In genomic region chr16:84712801-84713775, GRCh38 we compare ENCODE assay signal across 16 cellular contexts. TPM values are rescaled to one million over a fixed set of nuclear protein-coding genes. Genes with fewer than 3 reads are reported as not detected.
DNase-seq lines count a peak whose midpoint lies in the region; ATAC-seq and TF ChIP-seq lines count a peak whose summit lies in the region.
"Had no signal": no experiment of that assay in that cellular context is flagged by ENCODE, and none has a peak within 500 bp of the region (broad histone marks: within the 10 kb centered on the region; RNA-seq: fewer than 3 reads in every experiment).

No MANE protein-coding gene starts in this region.

- no peaks in the 10 kb centered on the region for H3K9me3 ChIP-seq in CD4-positive, alpha-beta memory T cell (ENCODE audit: control insufficient read depth in 1 of 2, low read length in 2 of 2)
- H3K9me3 ChIP-seq: thoracic aorta had no signal

- no peaks in the 10 kb centered on the region for H3K27me3 Mint-ChIP-seq in activated CD4-positive, alpha-beta T cell treated with anti-CD3 and anti-CD28 coated beads, Interleukin-2, amount 10 ng/mL, durations not matched to agents 7 days and 5 days
- no peaks in the 10 kb centered on the region for H3K27me3 Mint-ChIP-seq in CD4-positive, alpha-beta memory T cell
- no peaks in the 10 kb centered on the region for H3K27me3 Mint-ChIP-seq in activated T-helper 17 cell treated with anti-CD3 and anti-CD28 coated beads, Interleukin-2, amount 50 U/mL, for 72 hours
- peaks cover 4% of the 10 kb centered on the region for H3K27me3 Mint-ChIP-seq in nephron progenitor cell (ENCODE audit: low read depth, poor library complexity)
- H3K27me3 Mint-ChIP-seq in activated T-helper 1 cell treated with anti-CD3 and anti-CD28 coated beads, Interleukin-12 subunit alpha, Interleukin-12 subunit beta, Interleukin-2, Interleukin-4 antibody, amounts not matched to agents 30 ng/mL and 10 ng/mL and 1 ng/mL, durations not matched to agents 14 hours and 24 hours and 36 hours (ENCODE audit: insufficient read depth), result no peaks in the 10 kb centered on the region

- H3K27ac Mint-ChIP-seq in activated CD4-positive, alpha-beta T cell treated with anti-CD3 and anti-CD28 coated beads, Interleukin-2, amount 10 ng/mL, durations not matched to agents 7 days and 5 days, result peak overlapping the region; percentile 20
- peak overlapping the region; percentile 13 to 82 (median 43) for H3K27ac Mint-ChIP-seq in CD4-positive, alpha-beta memory T cell
- peak overlapping the region; percentile 70 for H3K27ac Mint-ChIP-seq in activated T-helper 17 cell treated with anti-CD3 and anti-CD28 coated beads, Interleukin-2, amount 50 U/mL, for 72 hours
- H3K27ac Mint-ChIP-seq in nephron progenitor cell, result peak overlapping the region; percentile 71
- no peak overlapping the region for H3K27ac Mint-ChIP-seq in activated T-helper 1 cell treated with anti-CD3 and anti-CD28 coated beads, Interleukin-12 subunit alpha, Interleukin-12 subunit beta, Interleukin-2, Interleukin-4 antibody, amounts not matched to agents 30 ng/mL and 10 ng/mL and 1 ng/mL, durations not matched to agents 14 hours and 24 hours and 36 hours
- H3K27ac Mint-ChIP-seq: neural progenitor cell had no signal

- H3K36me3 ChIP-seq in CD4-positive, alpha-beta memory T cell (ENCODE audit: insufficient read depth, low read length), result peaks cover 14% of the 10 kb centered on the region
- H3K36me3 ChIP-seq: neural progenitor cell, thoracic aorta had no signal

- H3K36me3 Mint-ChIP-seq in activated CD4-positive, alpha-beta T cell treated with anti-CD3 and anti-CD28 coated beads, Interleukin-2, amount 10 ng/mL, durations not matched to agents 7 days and 5 days (ENCODE audit: low read depth), result peaks cover 11% of the 10 kb centered on the region
- peaks cover 9 to 29% of the 10 kb centered on the region in 2 donors for H3K36me3 Mint-ChIP-seq in CD4-positive, alpha-beta memory T cell
- H3K36me3 Mint-ChIP-seq in activated T-helper 17 cell treated with anti-CD3 and anti-CD28 coated beads, Interleukin-2, amount 50 U/mL, for 72 hours (ENCODE audit: low read depth), result peaks cover 64% of the 10 kb centered on the region
- H3K36me3 Mint-ChIP-seq in nephron progenitor cell (ENCODE audit: low read depth), result peaks cover 30% of the 10 kb centered on the region
- peaks cover 14% of the 10 kb centered on the region for H3K36me3 Mint-ChIP-seq in activated T-helper 1 cell treated with anti-CD3 and anti-CD28 coated beads, Interleukin-12 subunit alpha, Interleukin-12 subunit beta, Interleukin-2, Interleukin-4 antibody, amounts not matched to agents 30 ng/mL and 10 ng/mL and 1 ng/mL, durations not matched to agents 14 hours and 24 hours and 36 hours (ENCODE audit: low read depth)

- peaks cover 47% of the 10 kb centered on the region for H3K4me1 Mint-ChIP-seq in activated CD4-positive, alpha-beta T cell treated with anti-CD3 and anti-CD28 coated beads, Interleukin-2, amount 10 ng/mL, durations not matched to agents 7 days and 5 days
- H3K4me1 Mint-ChIP-seq in CD4-positive, alpha-beta memory T cell, result peaks cover 64 to 94% (median 81%) of the 10 kb centered on the region in 4 donors
- peaks cover 50% of the 10 kb centered on the region for H3K4me1 Mint-ChIP-seq in activated T-helper 17 cell treated with anti-CD3 and anti-CD28 coated beads, Interleukin-2, amount 50 U/mL, for 72 hours
- peaks cover 83% of the 10 kb centered on the region for H3K4me1 Mint-ChIP-seq in nephron progenitor cell
- peaks cover 59% of the 10 kb centered on the region for H3K4me1 Mint-ChIP-seq in activated T-helper 1 cell treated with anti-CD3 and anti-CD28 coated beads, Interleukin-12 subunit alpha, Interleukin-12 subunit beta, Interleukin-2, Interleukin-4 antibody, amounts not matched to agents 30 ng/mL and 10 ng/mL and 1 ng/mL, durations not matched to agents 14 hours and 24 hours and 36 hours (ENCODE audit: low read depth)

- DNase-seq in activated CD4-positive, alpha-beta T cell treated with anti-CD3 and anti-CD28 coated beads, Interleukin-2, amount 10 ng/mL, durations not matched to agents 7 days and 5 days, result no peak
- no peak for DNase-seq in activated CD4-positive, alpha-beta T cell treated with anti-CD3 and anti-CD28 coated beads, Interleukin-2, amount 50 U/mL, for 1 hour
- no peak for DNase-seq in CD4-positive, alpha-beta memory T cell
- no peak for DNase-seq in nephron progenitor cell
- DNase-seq in globus pallidus (ENCODE audit: low spot score), result no peak
- no peak for DNase-seq in activated T-helper 1 cell treated with anti-CD3 and anti-CD28 coated beads, Interleukin-12 subunit alpha, Interleukin-12 subunit beta, Interleukin-2, Interleukin-4 antibody, amounts not matched to agents 30 ng/mL and 10 ng/mL and 1 ng/mL, durations not matched to agents 14 hours and 24 hours and 36 hours (ENCODE audit: low spot score)
- DNase-seq: activated gamma-delta T cell treated with Interleukin-2 at 50 U/mL for 16 hours, hypothalamus, kidney, mesendoderm, NCI-H187 treated with DMSO at 0.1 percent for 48 hours had no signal

- intact Hi-C loops in CD4-positive, alpha-beta memory T cell (cut with micrococcal nuclease), result no loop called here
- intact Hi-C loops in activated T-helper 1 cell treated with anti-CD3 and anti-CD28 coated beads, Interleukin-12 subunit alpha, Interleukin-12 subunit beta, Interleukin-2, Interleukin-4 antibody, amounts not matched to agents 30 ng/mL and 10 ng/mL and 1 ng/mL, durations not matched to agents 14 hours and 24 hours and 36 hours (cut with micrococcal nuclease), result no loop called here

- H3K4me1 ChIP-seq in CD4-positive, alpha-beta memory T cell (ENCODE audit: insufficient read depth, low read length), result peaks cover 48% of the 10 kb centered on the region

- no peak overlapping the region for H3K4me3 Mint-ChIP-seq in activated CD4-positive, alpha-beta T cell treated with anti-CD3 and anti-CD28 coated beads, Interleukin-2, amount 10 ng/mL, durations not matched to agents 7 days and 5 days
- no peak overlapping the region for H3K4me3 Mint-ChIP-seq in CD4-positive, alpha-beta memory T cell
- H3K4me3 Mint-ChIP-seq in activated T-helper 17 cell treated with anti-CD3 and anti-CD28 coated beads, Interleukin-2, amount 50 U/mL, for 72 hours, result no peak overlapping the region
- no peak overlapping the region for H3K4me3 Mint-ChIP-seq in nephron progenitor cell
- no peak overlapping the region for H3K4me3 Mint-ChIP-seq in activated T-helper 1 cell treated with anti-CD3 and anti-CD28 coated beads, Interleukin-12 subunit alpha, Interleukin-12 subunit beta, Interleukin-2, Interleukin-4 antibody, amounts not matched to agents 30 ng/mL and 10 ng/mL and 1 ng/mL, durations not matched to agents 14 hours and 24 hours and 36 hours
- H3K4me3 Mint-ChIP-seq: neural progenitor cell had no signal

- no peak for ATAC-seq in activated T-helper 17 cell treated with anti-CD3 and anti-CD28 coated beads, Interleukin-2, amount 50 U/mL, for 72 hours (replicated peaks)
- no peak for ATAC-seq in HG03460 (IDR thresholded peaks at IDR 0.05; ENCODE audit: unreplicated experiment)

- no peaks in the 10 kb centered on the region for H3K9me3 Mint-ChIP-seq in activated CD4-positive, alpha-beta T cell treated with anti-CD3 and anti-CD28 coated beads, Interleukin-2, amount 10 ng/mL, durations not matched to agents 7 days and 5 days
- no peaks in the 10 kb centered on the region for H3K9me3 Mint-ChIP-seq in CD4-positive, alpha-beta memory T cell
- H3K9me3 Mint-ChIP-seq in activated T-helper 17 cell treated with anti-CD3 and anti-CD28 coated beads, Interleukin-2, amount 50 U/mL, for 72 hours, result no peaks in the 10 kb centered on the region
- no peaks in the 10 kb centered on the region for H3K9me3 Mint-ChIP-seq in nephron progenitor cell
- no peaks in the 10 kb centered on the region for H3K9me3 Mint-ChIP-seq in activated T-helper 1 cell treated with anti-CD3 and anti-CD28 coated beads, Interleukin-12 subunit alpha, Interleukin-12 subunit beta, Interleukin-2, Interleukin-4 antibody, amounts not matched to agents 30 ng/mL and 10 ng/mL and 1 ng/mL, durations not matched to agents 14 hours and 24 hours and 36 hours
- H3K9me3 Mint-ChIP-seq: neural progenitor cell had no signal

- POLR2A ChIA-PET in activated CD4-positive, alpha-beta T cell treated with anti-CD3 and anti-CD28 coated beads, Interleukin-2, amount 10 ng/mL, durations not matched to agents 7 days and 5 days (lab: Charles Lee), result no interaction called here
- POLR2A ChIA-PET in CD4-positive, alpha-beta memory T cell (lab: Charles Lee; ENCODE audit: partially characterized antibody), result interaction anchor here (1.2 kb wide), 1 partner anchor 28 kb away, joined by 3 read pairs; no protein-coding TSS in a partner anchor

- H3K27ac ChIP-seq in CD4-positive, alpha-beta memory T cell (ENCODE audit: low read depth, low read length), result no peak overlapping the region
- H3K27ac ChIP-seq: C4-2B, thoracic aorta had no signal

- H3K4me3 ChIP-seq in CD4-positive, alpha-beta memory T cell (ENCODE audit: low read length in 2 of 2), result no peak overlapping the region
- H3K4me3 ChIP-seq: neural progenitor cell, thoracic aorta had no signal

- no peak for TF ChIP-seq CTCF in nephron progenitor cell (IDR thresholded peaks at IDR 0.05)

- no peaks in the 10 kb centered on the region for H3K27me3 ChIP-seq in CD4-positive, alpha-beta memory T cell (ENCODE audit: insufficient read depth, low read length)
- H3K27me3 ChIP-seq: neural progenitor cell had no signal

- CTCF ChIA-PET in activated CD4-positive, alpha-beta T cell treated with anti-CD3 and anti-CD28 coated beads, Interleukin-2, amount 10 ng/mL, durations not matched to agents 7 days and 5 days (lab: Charles Lee), result interaction anchor here (0.8 to 1.5 kb wide), 7 partner anchors 9 to 91 kb away, joined by 3 to 4 read pairs (median 3); no protein-coding TSS in a partner anchor
- CTCF ChIA-PET in CD4-positive, alpha-beta memory T cell (lab: Charles Lee; ENCODE audit: partially characterized antibody), result interaction anchor here (0.7 to 6.1 kb wide), 7 partner anchors 10 to 202 kb away, joined by 3 to 40 read pairs (median 6); no protein-coding TSS in a partner anchor

RNA-seq across cellular contexts. Expression of gene USP10, which starts 13.3 kb away (rescaled TPM):
- 10 to 100 TPM; 86.5 to 99.0 TPM for total RNA-seq in activated CD4-positive, alpha-beta T cell treated with anti-CD3 and anti-CD28 coated beads, Interleukin-2, amount 10 ng/mL, durations not matched to agents 7 days and 5 days
- 10 to 100 TPM; 89.0 to 93.2 TPM for total RNA-seq in CD4-positive, alpha-beta memory T cell
- polyA plus RNA-seq in CD4-positive, alpha-beta memory T cell, result 100 to 1,000 TPM; 269 to 419 TPM
- 100 to 1,000 TPM in 1 of 2 donors, 10 to 100 TPM in 1; 93.4 to 127 TPM for total RNA-seq in activated T-helper 17 cell treated with anti-CD3 and anti-CD28 coated beads, Interleukin-2, amount 50 U/mL, for 72 hours
- 153 and 159 TPM in 2 replicates for total RNA-seq in activated T-helper 1 cell treated with anti-CD3 and anti-CD28 coated beads, Interleukin-12 subunit alpha, Interleukin-12 subunit beta, Interleukin-2, Interleukin-4 antibody, amounts not matched to agents 30 ng/mL and 10 ng/mL and 1 ng/mL, durations not matched to agents 14 hours and 24 hours and 36 hours
